Comparison of ENCODE assay signal across 14 cellular contexts in genomic region chr22:17371446-17371845, GRCh38. TPM values are rescaled to one million over a fixed set of nuclear protein-coding genes. Genes with fewer than 3 reads are reported as not detected.
DNase-seq lines count a peak whose midpoint lies in the region; ATAC-seq and TF ChIP-seq lines count a peak whose summit lies in the region.
"Had no signal": no experiment of that assay in that cellular context is flagged by ENCODE, and none has a peak within 500 bp of the region (broad histone marks: within the 10 kb centered on the region; RNA-seq: fewer than 3 reads in every experiment).

No MANE protein-coding gene starts in this region.

- H3K9ac ChIP-seq in iPS-20b (ENCODE audit: low read depth, low read length) (peak overlapping the region; percentile 87), rectal smooth muscle tissue (ENCODE audit: low read length) (no peak overlapping the region)

- TF ChIP-seq CTCF in uterus (IDR thresholded peaks at IDR 0.05): no peak

- H3K27me3 ChIP-seq in iPS-20b (ENCODE audit: insufficient read depth, low read length) (no peaks in the 10 kb centered on the region), rectal smooth muscle tissue (ENCODE audit: control insufficient read depth, insufficient read depth, low read length) (peaks cover 14% of the 10 kb centered on the region), uterus (peaks cover 0 to 25% of the 10 kb centered on the region in 2 donors)
- H3K27me3 ChIP-seq: testis had no signal

- intact Hi-C loops in activated T-helper 1 cell treated with anti-CD3 and anti-CD28 coated beads, Interleukin-12 subunit alpha, Interleukin-12 subunit beta, Interleukin-2, Interleukin-4 antibody, amounts not matched to agents 30 ng/mL and 10 ng/mL and 1 ng/mL, durations not matched to agents 14 hours and 24 hours and 36 hours (cut with micrococcal nuclease): loop anchor here (10.0 kb wide), 1 partner anchor 257 kb away; no protein-coding TSS in a partner anchor
- intact Hi-C loops in uterus (cut with DNase I; ENCODE audit: low total_unique reads): no loop called here

- ATAC-seq in HG03159 (IDR thresholded peaks at IDR 0.05; ENCODE audit: unreplicated experiment): no peak
- ATAC-seq: mucosa of descending colon had no signal

- peaks cover 3% of the 10 kb centered on the region for H3K36me3 Mint-ChIP-seq in activated T-helper 1 cell treated with anti-CD3 and anti-CD28 coated beads, Interleukin-12 subunit alpha, Interleukin-12 subunit beta, Interleukin-2, Interleukin-4 antibody, amounts not matched to agents 30 ng/mL and 10 ng/mL and 1 ng/mL, durations not matched to agents 14 hours and 24 hours and 36 hours (ENCODE audit: low read depth)

- H3K27ac ChIP-seq in iPS-20b (ENCODE audit: low read length): no peak overlapping the region
- H3K27ac ChIP-seq in rectal smooth muscle tissue (ENCODE audit: low read depth, low read length): no peak overlapping the region
- no peak overlapping the region for H3K27ac ChIP-seq in uterus

- peaks cover 69% of the 10 kb centered on the region for H3K27me3 Mint-ChIP-seq in activated T-helper 1 cell treated with anti-CD3 and anti-CD28 coated beads, Interleukin-12 subunit alpha, Interleukin-12 subunit beta, Interleukin-2, Interleukin-4 antibody, amounts not matched to agents 30 ng/mL and 10 ng/mL and 1 ng/mL, durations not matched to agents 14 hours and 24 hours and 36 hours (ENCODE audit: insufficient read depth)

- H3K4me1 ChIP-seq in iPS-20b (ENCODE audit: insufficient read depth, low read length) (peaks cover 37% of the 10 kb centered on the region), rectal smooth muscle tissue (ENCODE audit: control insufficient read depth, insufficient read depth, low read length) (no peaks in the 10 kb centered on the region), uterus (peaks cover 0 to 18% of the 10 kb centered on the region in 2 donors)

- no peak for TF ChIP-seq POLR2A in uterus (IDR thresholded peaks at IDR 0.05)

- H3K9me3 ChIP-seq in iPS-20b (ENCODE audit: insufficient read depth, low read depth, low read length) (no peaks in the 10 kb centered on the region), uterus (no peaks in the 10 kb centered on the region)
- H3K9me3 ChIP-seq: mucosa of descending colon, testis had no signal

- H3K27ac Mint-ChIP-seq in activated T-helper 1 cell treated with anti-CD3 and anti-CD28 coated beads, Interleukin-12 subunit alpha, Interleukin-12 subunit beta, Interleukin-2, Interleukin-4 antibody, amounts not matched to agents 30 ng/mL and 10 ng/mL and 1 ng/mL, durations not matched to agents 14 hours and 24 hours and 36 hours: no peak overlapping the region

- DNase-seq in NCI-H1105 treated with DMSO at 0.1 percent for 48 hours (lab: John Stamatoyannopoulos, UW) (peak; percentile 4), NCI-H1105 (lab: John Stamatoyannopoulos, UW) (no peak), DMS114 treated with DMSO at 0.1 percent for 48 hours (lab: John Stamatoyannopoulos, UW; ENCODE audit: unreplicated experiment) (no peak), uterus (no peak)
- DNase-seq in activated T-helper 1 cell treated with anti-CD3 and anti-CD28 coated beads, Interleukin-12 subunit alpha, Interleukin-12 subunit beta, Interleukin-2, Interleukin-4 antibody, amounts not matched to agents 30 ng/mL and 10 ng/mL and 1 ng/mL, durations not matched to agents 14 hours and 24 hours and 36 hours (ENCODE audit: low spot score): no peak
- DNase-seq: 8988T; activated CD4-positive, alpha-beta T cell treated with anti-CD3 and anti-CD28 coated beads for 4 hours; mucosa of descending colon; NCI-H2107; T-helper 1 cell; testis had no signal

- no peaks in the 10 kb centered on the region for H3K9me3 Mint-ChIP-seq in activated T-helper 1 cell treated with anti-CD3 and anti-CD28 coated beads, Interleukin-12 subunit alpha, Interleukin-12 subunit beta, Interleukin-2, Interleukin-4 antibody, amounts not matched to agents 30 ng/mL and 10 ng/mL and 1 ng/mL, durations not matched to agents 14 hours and 24 hours and 36 hours

- H3K4me1 Mint-ChIP-seq in activated T-helper 1 cell treated with anti-CD3 and anti-CD28 coated beads, Interleukin-12 subunit alpha, Interleukin-12 subunit beta, Interleukin-2, Interleukin-4 antibody, amounts not matched to agents 30 ng/mL and 10 ng/mL and 1 ng/mL, durations not matched to agents 14 hours and 24 hours and 36 hours (ENCODE audit: low read depth): peaks cover 27% of the 10 kb centered on the region

- peak overlapping the region; percentile 90 for H3K4me3 ChIP-seq in iPS-20b (ENCODE audit: low read length)
- peak overlapping the region; percentile 46 for H3K4me3 ChIP-seq in rectal smooth muscle tissue (ENCODE audit: low read length)
- no peak overlapping the region for H3K4me3 ChIP-seq in uterus
- H3K4me3 ChIP-seq: mucosa of descending colon had no signal

- peak overlapping the region; percentile 19 for H3K4me3 Mint-ChIP-seq in activated T-helper 1 cell treated with anti-CD3 and anti-CD28 coated beads, Interleukin-12 subunit alpha, Interleukin-12 subunit beta, Interleukin-2, Interleukin-4 antibody, amounts not matched to agents 30 ng/mL and 10 ng/mL and 1 ng/mL, durations not matched to agents 14 hours and 24 hours and 36 hours

- H3K36me3 ChIP-seq in iPS-20b (ENCODE audit: insufficient read depth, low read depth, low read length) (0 out of 2 replicates have a peak, but pooled peaks cover 3% of the 10 kb centered on the region), rectal smooth muscle tissue (ENCODE audit: control insufficient read depth, insufficient read depth, low read length) (no peaks in the 10 kb centered on the region), uterus (no peaks in the 10 kb centered on the region)

RNA-seq across cellular contexts. Expression of gene CECR2, which starts 2.2 kb away (rescaled TPM):
- 0.05 and 0.18 TPM in 2 replicates for total RNA-seq in activated T-helper 1 cell treated with anti-CD3 and anti-CD28 coated beads, Interleukin-12 subunit alpha, Interleukin-12 subunit beta, Interleukin-2, Interleukin-4 antibody, amounts not matched to agents 30 ng/mL and 10 ng/mL and 1 ng/mL, durations not matched to agents 14 hours and 24 hours and 36 hours
- 1 to 10 TPM in 3 of 4 donors, under 1 TPM in 1; under 0.01 to 6.3 (median 3.8) TPM for total RNA-seq in uterus

Comparison
In these comparisons a context has a peak if more than half of its experiments do, and no peak if none do; other contexts are left out.
1. H3K4me3 ChIP-seq: peak in iPS-20b (single experiment) and rectal smooth muscle tissue (single experiment); none in uterus (0 of 2).